12 cellular contexts compared by ENCODE assay signal in genomic region chr4:82358773-82359324, GRCh38.
DNase-seq lines count a peak whose midpoint lies in the region; ATAC-seq, FAIRE-seq and TF ChIP-seq lines count a peak whose summit lies in the region.
"Had no signal": no experiment of that assay in that cellular context is flagged by ENCODE, and none has a peak within 500 bp of the region (broad histone marks: within the 10 kb centered on the region; RNA-seq: fewer than 3 reads in every experiment).

No MANE protein-coding gene starts in this region.

- H3K4me3 Mint-ChIP-seq in activated naive CD8-positive, alpha-beta T cell treated with anti-CD3 and anti-CD28 coated beads, Interleukin-2, amount 50 U/mL, for 24 hours: no peak overlapping the region

- H3K4me1 ChIP-seq in Loucy (ENCODE audit: insufficient read depth, low read length, poor library complexity, severe bottlenecking): peaks cover 36% of the 10 kb centered on the region
- H3K4me1 ChIP-seq in neutrophil (ENCODE audit: control insufficient read depth in 1 of 2, insufficient read depth in 1 of 2, low read depth in 1 of 2, low read length in 1 of 2): peaks cover 29 to 34% of the 10 kb centered on the region in 2 experiments

- H3K79me2 ChIP-seq in Loucy (ENCODE audit: insufficient read depth, low read length): peaks cover 99% of the 10 kb centered on the region

- H4K20me1 ChIP-seq in Loucy (ENCODE audit: insufficient read depth, low read length, poor library complexity, severe bottlenecking): peaks cover 96% of the 10 kb centered on the region

- H3K27ac Mint-ChIP-seq in activated naive CD8-positive, alpha-beta T cell treated with anti-CD3 and anti-CD28 coated beads, Interleukin-2, amount 50 U/mL, for 24 hours: peak overlapping the region; percentile 46

- ATAC-seq in activated naive CD8-positive, alpha-beta T cell treated with anti-CD3 and anti-CD28 coated beads, Interleukin-2, amount 50 U/mL, for 24 hours: no peak

- H3K27me3 ChIP-seq in Loucy (ENCODE audit: insufficient read depth, low read length, poor library complexity, severe bottlenecking) (no peaks in the 10 kb centered on the region), neutrophil (no peaks in the 10 kb centered on the region)
- H3K27me3 ChIP-seq: thyroid gland had no signal

- H3K9me3 ChIP-seq in Loucy (ENCODE audit: insufficient read depth, low read depth, low read length): no peaks in the 10 kb centered on the region
- H3K9me3 ChIP-seq in neutrophil: no peaks in the 10 kb centered on the region
- H3K9me3 ChIP-seq: thyroid gland had no signal

- H3K9ac ChIP-seq in Loucy (ENCODE audit: low read depth, low read length, poor library complexity, severe bottlenecking): no peak overlapping the region

- H2AFZ ChIP-seq in Loucy (ENCODE audit: low read length): no peak overlapping the region

- H3K4me3 ChIP-seq in Loucy (ENCODE audit: low read length, poor library complexity, severe bottlenecking): no peak overlapping the region
- H3K4me3 ChIP-seq in neutrophil (ENCODE audit: low read depth in 1 of 2, low read length in 1 of 2): peak overlapping the region; percentile 5 to 12
- H3K4me3 ChIP-seq: thyroid gland had no signal

- H3K4me1 Mint-ChIP-seq in activated naive CD8-positive, alpha-beta T cell treated with anti-CD3 and anti-CD28 coated beads, Interleukin-2, amount 50 U/mL, for 24 hours: peaks cover 89% of the 10 kb centered on the region

- no peaks in the 10 kb centered on the region for H3K9me3 Mint-ChIP-seq in activated naive CD8-positive, alpha-beta T cell treated with anti-CD3 and anti-CD28 coated beads, Interleukin-2, amount 50 U/mL, for 24 hours

- peak; percentile 40 for DNase-seq in SIG-M5 treated with dmso at 0.1 percent for 504 hours (lab: John Stamatoyannopoulos, UW; ENCODE audit: unreplicated experiment)
- DNase-seq in SIG-M5 (lab: John Stamatoyannopoulos, UW): no peak
- no peak for DNase-seq in activated naive CD8-positive, alpha-beta T cell treated with anti-CD3 and anti-CD28 coated beads, Interleukin-2, amount 50 U/mL, for 24 hours
- DNase-seq in NCI-H1092 (lab: John Stamatoyannopoulos, UW): no peak
- DNase-seq in epidermal melanocyte (ENCODE audit: insufficient read length, low spot score): no peak
- no peak for DNase-seq in HTR-8/SVneo (ENCODE audit: insufficient read length, low spot score)
- DNase-seq: T-helper 9 cell, thyroid gland had no signal

- TF ChIP-seq CTCF in Loucy (conservative IDR thresholded peaks at IDR 0.05; ENCODE audit: low read length) (no peak), neutrophil (IDR thresholded peaks at IDR 0.05) (no peak)

- H3K4me2 ChIP-seq in Loucy (ENCODE audit: low read depth, low read length, poor library complexity, severe bottlenecking): peak overlapping the region; percentile 49

- no peak for FAIRE-seq in HTR-8/SVneo (lab: Jason Lieb, UNC)
- FAIRE-seq: frontal cortex had no signal

- peak overlapping the region; percentile 81 for H3K27ac ChIP-seq in neutrophil
- H3K27ac ChIP-seq: 22Rv1, thyroid gland had no signal

- peaks cover 65% of the 10 kb centered on the region for H3K36me3 Mint-ChIP-seq in activated naive CD8-positive, alpha-beta T cell treated with anti-CD3 and anti-CD28 coated beads, Interleukin-2, amount 50 U/mL, for 24 hours (ENCODE audit: low read depth)

- peaks cover 12% of the 10 kb centered on the region; the same call in 1 of the 2 replicates for H3F3A ChIP-seq in Loucy (ENCODE audit: low read depth)

- no peaks in the 10 kb centered on the region for H3K27me3 Mint-ChIP-seq in activated naive CD8-positive, alpha-beta T cell treated with anti-CD3 and anti-CD28 coated beads, Interleukin-2, amount 50 U/mL, for 24 hours

- H3K36me3 ChIP-seq in Loucy (ENCODE audit: insufficient read depth, low read length): peaks cover 78% of the 10 kb centered on the region
- H3K36me3 ChIP-seq in neutrophil: peaks cover 35% of the 10 kb centered on the region

- H3K9me2 ChIP-seq in Loucy (replicated peaks; ENCODE audit: low read depth, low read length): no peaks in the 10 kb centered on the region
